ENCODE assay signal across 8 cellular contexts in genomic region chr15:100114100-100114499, GRCh38.
DNase-seq lines count a peak whose midpoint lies in the region; ATAC-seq, FAIRE-seq and TF ChIP-seq lines count a peak whose summit lies in the region.
"Had no signal": no experiment of that assay in that cellular context is flagged by ENCODE, and none has a peak within 500 bp of the region (broad histone marks: within the 10 kb centered on the region; RNA-seq: fewer than 3 reads in every experiment).

No MANE protein-coding gene starts in this region.

- FAIRE-seq in D721Med (lab: Jason Lieb, UNC): no peak

- H3K4me3 ChIP-seq in Peyer's patch: peak overlapping the region in 1 of 4 donors; percentile 8
- peak overlapping the region; percentile 20 to 32 for H3K4me3 ChIP-seq in cardiac fibroblast (replicated peaks in 1 of 2; ENCODE audit: low read depth in 2 of 2, low read length in 2 of 2)
- no peak overlapping the region for H3K4me3 ChIP-seq in left lung

- ATAC-seq in left lung (peak; percentile 86), GM18870 (IDR thresholded peaks at IDR 0.05; ENCODE audit: unreplicated experiment) (no peak), HG02885 (IDR thresholded peaks at IDR 0.05; ENCODE audit: poor library complexity, unreplicated experiment) (no peak)

- H3K27ac ChIP-seq in Peyer's patch (peak overlapping the region in 2 of 4 donors; percentile 57 to 65), left lung (peak overlapping the region; percentile 59 to 69), substantia nigra (ENCODE audit: low read depth, low read length, poor library complexity, severe bottlenecking) (peak overlapping the region; percentile 10)

- H3K36me3 ChIP-seq in Peyer's patch: no peaks in the 10 kb centered on the region
- H3K36me3 ChIP-seq in left lung: no peaks in the 10 kb centered on the region

- H3K9me3 ChIP-seq in Peyer's patch (no peaks in the 10 kb centered on the region), left lung (no peaks in the 10 kb centered on the region)

- no peak for TF ChIP-seq CTCF in Peyer's patch (IDR thresholded peaks at IDR 0.05)
- TF ChIP-seq CTCF in cardiac fibroblast (IDR thresholded peaks at IDR 0.05; ENCODE audit: low read depth, low read length): no peak
- TF ChIP-seq CTCF in left lung (IDR thresholded peaks at IDR 0.05): no peak
- no peak for TF ChIP-seq CTCF in D721Med (IDR thresholded peaks at IDR 0.05; ENCODE audit: insufficient read depth, missing control alignments)

- DNase-seq in Peyer's patch (peak in 2 of 3 donors; percentile 9 to 56), cardiac fibroblast (ENCODE audit: low read depth in 2 of 2) (peak; percentile 90 to 97), left lung (peak in 1 of 2 donors; percentile 63), substantia nigra (lab: John Stamatoyannopoulos, UW) (peak in 29 of 49 donors; percentile 7 to 67 (median 30)), D721Med (ENCODE audit: insufficient read length, low spot score) (no peak)
- DNase-seq: activated effector memory CD4-positive, alpha-beta T cell treated with Interleukin-2 at 50 U/mL for 16 hours had no signal

- H3K27me3 ChIP-seq in Peyer's patch (no peaks in the 10 kb centered on the region), left lung (no peaks in the 10 kb centered on the region)

- H3K4me1 ChIP-seq in Peyer's patch: peaks cover 0 to 21% (median 1%) of the 10 kb centered on the region in 4 donors
- H3K4me1 ChIP-seq in left lung: peaks cover 12 to 33% of the 10 kb centered on the region in 2 donors

- intact Hi-C loops in left lung (cut with DNase I): no loop called here

- TF ChIP-seq POLR2A in Peyer's patch (IDR thresholded peaks at IDR 0.05): no peak

Comparison
In these comparisons a context has a peak if more than half of its experiments do, and no peak if none do; other contexts are left out.
1. H3K4me3 ChIP-seq: peak in cardiac fibroblast (2 of 2); none in left lung (0 of 2).